In genomic region chr19:678791-679388, GRCh38 we compare ENCODE assay signal across 8 cellular contexts. TPM values are rescaled to one million over a fixed set of nuclear protein-coding genes. Genes with fewer than 3 reads are reported as not detected.
DNase-seq lines count a peak whose midpoint lies in the region; ATAC-seq, FAIRE-seq and TF ChIP-seq lines count a peak whose summit lies in the region.

No MANE protein-coding gene starts in this region.

- peak overlapping the region; percentile 82 for H3K4me2 ChIP-seq in HepG2 (ENCODE audit: low read depth, low read length)

- H3K4me3 ChIP-seq in HepG2 (replicated peaks in 1 of 3; ENCODE audit: insufficient read depth in 1 of 3, low read depth in 2 of 3, low read length in 3 of 3) = peak overlapping the region; percentile 57 to 89 (median 63); a peak in 4 of 6 replicates
- H3K4me3 ChIP-seq in right lobe of liver = no peak overlapping the region
- no peak overlapping the region for H3K4me3 ChIP-seq in lung
- H3K4me3 ChIP-seq in vagina = peak overlapping the region; percentile 72 to 95

- no peaks in the 10 kb centered on the region for H4K20me1 ChIP-seq in HepG2 (ENCODE audit: insufficient read depth, low read length)

- intact Hi-C loops in HepG2 (cut with micrococcal nuclease; ENCODE audit: unreplicated experiment) (no loop called here), right lobe of liver (cut with DNase I) (no loop called here), vagina (cut with DNase I) (no loop called here)

- POLR2A ChIA-PET in HepG2 (lab: Yijun Ruan, JAX) = interaction anchor here (0.8 to 5.3 kb wide), 6 partner anchors 9 to 74 kb away, joined by 3 to 56 read pairs (median 15); partner anchors contain the start of genes PALM and RNF126

- no peaks in the 10 kb centered on the region for H3K36me3 ChIP-seq in HepG2 (replicated peaks in 1 of 2; ENCODE audit: control insufficient read depth in 1 of 2, insufficient read depth in 2 of 2, low read length in 2 of 2)
- no peaks in the 10 kb centered on the region for H3K36me3 ChIP-seq in right lobe of liver
- H3K36me3 ChIP-seq in lung (ENCODE audit: control insufficient read depth in 2 of 2, insufficient read depth in 2 of 2, low read length in 2 of 2) = peaks cover 0 to 2% of the 10 kb centered on the region in 2 donors
- H3K36me3 ChIP-seq in vagina = no peaks in the 10 kb centered on the region

- no peak for TF ChIP-seq RAD21 in HepG2 (CRISPR knock-in tag; IDR thresholded peaks at IDR 0.05)

- H3K4me1 ChIP-seq in HepG2 (ENCODE audit: insufficient read depth, low read length) (peaks cover 54% of the 10 kb centered on the region), right lobe of liver (peaks cover 0 to 15% (median 0%) of the 10 kb centered on the region in 4 donors), lung (ENCODE audit: control insufficient read depth in 2 of 2, insufficient read depth in 2 of 2, low read length in 2 of 2) (peaks cover 0 to 17% of the 10 kb centered on the region in 2 donors), vagina (peaks cover 41% of the 10 kb centered on the region)

- ATAC-seq in HepG2 (no peak), right lobe of liver (no peak), lung (ENCODE audit: insufficient read depth, low FRiP score) (no peak), HG03108 (IDR thresholded peaks at IDR 0.05; ENCODE audit: unreplicated experiment) (no peak)

- 96% methylated on average over 6 of the region's 16 CpGs for WGBS in HepG2 (ENCODE audit: low lambda C conversion rate)
- WGBS in right lobe of liver (ENCODE audit: insufficient coverage, low coverage, low lambda C conversion rate, missing lambda C conversion rate) = 100% methylated on average over 1 of the region's 16 CpGs
- WGBS in lung, 2 donors = 94% methylated on average over 16 of the region's 16 CpGs

- TF ChIP-seq EP300 in HepG2 (IDR thresholded peaks at IDR 0.05; ENCODE audit: low read depth in 2 of 2, low read length in 2 of 2) (no peak), HepG2 (CRISPR knock-in tag; IDR thresholded peaks at IDR 0.05; ENCODE audit: borderline replicate concordance) (no peak)

- H3K9me3 ChIP-seq in HepG2 (ENCODE audit: low read length) = no peaks in the 10 kb centered on the region
- H3K9me3 ChIP-seq in right lobe of liver = no peaks in the 10 kb centered on the region
- no peaks in the 10 kb centered on the region for H3K9me3 ChIP-seq in lung (ENCODE audit: control insufficient read depth in 2 of 2, insufficient read depth in 1 of 2, low read length in 1 of 2)
- H3K9me3 ChIP-seq in vagina = no peaks in the 10 kb centered on the region

- H3K27ac ChIP-seq in HepG2 (ENCODE audit: extremely low read length, insufficient read depth, low read length) (no peak overlapping the region), right lobe of liver (peak overlapping the region in 1 of 3 donors; percentile 87), angular gyrus (ENCODE audit: low read depth, low read length) (peak overlapping the region; percentile 92), lung (ENCODE audit: low read depth in 1 of 2, low read length in 1 of 2) (peak overlapping the region; percentile 38 to 63), vagina (peak overlapping the region; percentile 99)

- no peak for FAIRE-seq in HepG2 (lab: Jason Lieb, UNC)

- DNase-seq in HepG2 (ENCODE audit: low spot score) = no peak
- DNase-seq in right lobe of liver = no peak
- DNase-seq in lung (ENCODE audit: low spot score) = no peak
- DNase-seq in vagina (ENCODE audit: extremely low spot score in 2 of 2) = no peak
- no peak for DNase-seq in NCI-H1048 (lab: John Stamatoyannopoulos, UW)
- DNase-seq in NCI-H2029 treated with DMSO at 0.1 percent for 48 hours (lab: John Stamatoyannopoulos, UW) = no peak

- no peaks in the 10 kb centered on the region for H3K79me2 ChIP-seq in HepG2 (ENCODE audit: insufficient read depth, low read length)

- CTCF ChIA-PET in HepG2 (lab: Yijun Ruan, JAX; ENCODE audit: low intra/inter-chr PET ratio, low total read pairs) = interaction anchor here (2.2 kb wide), 1 partner anchor 14 kb away, joined by 13 read pairs; no protein-coding TSS in a partner anchor

- H3K27me3 ChIP-seq in HepG2 (ENCODE audit: control insufficient read depth in 1 of 2, insufficient read depth in 2 of 2, low read length in 2 of 2) (peaks cover 0 to 7% of the 10 kb centered on the region in 2 experiments; a peak in 1 of 5 replicates), right lobe of liver (no peaks in the 10 kb centered on the region), lung (ENCODE audit: control insufficient read depth, insufficient read depth) (no peaks in the 10 kb centered on the region), vagina (no peaks in the 10 kb centered on the region)

- TF ChIP-seq CTCF in HepG2 (CRISPR knock-in tag; IDR thresholded peaks at IDR 0.05) (no peak), right lobe of liver (IDR thresholded peaks at IDR 0.05) (no peak), lung (IDR thresholded peaks at IDR 0.05; ENCODE audit: control extremely low read depth, extremely low read depth) (no peak), vagina (IDR thresholded peaks at IDR 0.05) (no peak)

- H3K9ac ChIP-seq in HepG2 (ENCODE audit: insufficient read depth, low read depth, low read length) = peak overlapping the region; percentile 82; the same call in 1 of the 2 replicates

- H2AFZ ChIP-seq in HepG2 (ENCODE audit: low read length) = no peak overlapping the region

- in situ Hi-C loops in HepG2 (cut with HindIII; ENCODE audit: extremely low pct_ligation_motif_present, low pct_unique_long_range_greater_than_20kb) = no loop called here

- BruUV-seq in HepG2 (replicated peaks; lab: Mats Ljungman, UMichigan) = no TSS peak

- TF ChIP-seq POLR2A in HepG2 (IDR thresholded peaks at IDR 0.05; ENCODE audit: insufficient read depth in 1 of 2, low read depth in 2 of 2, low read length in 2 of 2) = no peak; a peak in 1 of 4 replicates
- no peak for TF ChIP-seq POLR2A in right lobe of liver (IDR thresholded peaks at IDR 0.05)
- TF ChIP-seq POLR2A in vagina (IDR thresholded peaks at IDR 0.05) = no peak

RNA-seq across cellular contexts. Expression of gene FSTL3, which starts 2.7 kb away (rescaled TPM):
- total RNA-seq in HepG2 (2016; rRNA removed; fragmentation: Illumina TruSeq; extraction: Trizol) = 5.8 and 13.5 TPM in 2 replicates
- total RNA-seq in HepG2 (2016; cell fraction: cytosol; rRNA removed; fragmentation: Illumina TruSeq; extraction: Trizol; ENCODE audit: low read depth) = 3.3 and 3.8 TPM in 2 replicates
- 4.6 and 14.2 TPM in 2 replicates for total RNA-seq in HepG2 (2016; cell fraction: insoluble cytoplasmic fraction; rRNA removed; fragmentation: Illumina TruSeq; extraction: Trizol)
- total RNA-seq in HepG2 (2016; cell fraction: membrane; rRNA removed; fragmentation: Illumina TruSeq; extraction: Trizol) = 7.0 and 8.2 TPM in 2 replicates
- 11.9 and 15.2 TPM in 2 replicates for total RNA-seq in HepG2 (2016; cell fraction: nucleus; rRNA removed; fragmentation: Illumina TruSeq; extraction: Trizol)
- polyA plus RNA-seq in HepG2 (2011; rRNA removed) = 15.6 and 30.9 TPM in 2 replicates
- polyA plus RNA-seq in HepG2 (2011; cell fraction: cytosol; rRNA removed) = 24.5 and 32.7 TPM in 2 replicates
- polyA plus RNA-seq in HepG2 (2011; cell fraction: nucleus; rRNA removed) = 151 and 166 TPM in 2 replicates
- polyA plus RNA-seq in HepG2 (2012) = 19.0 and 28.0 TPM in 2 replicates
- polyA plus RNA-seq in HepG2 (2016; cell fraction: cytosol; fragmentation: Illumina TruSeq; extraction: Trizol; ENCODE audit: low read depth) = 3.1 and 4.0 TPM in 2 replicates
- 6.4 and 7.0 TPM in 2 replicates for polyA plus RNA-seq in HepG2 (2016; cell fraction: insoluble cytoplasmic fraction; fragmentation: Illumina TruSeq; extraction: Trizol; ENCODE audit: low read depth)
- 5.8 and 6.2 TPM in 2 replicates for polyA plus RNA-seq in HepG2 (2016; cell fraction: membrane; fragmentation: Illumina TruSeq; extraction: Trizol; ENCODE audit: low read depth)
- polyA plus RNA-seq in HepG2 (2016; cell fraction: nucleus; fragmentation: Illumina TruSeq; extraction: Trizol; ENCODE audit: insufficient read depth, low read depth) = 30.9 and 40.0 TPM in 2 replicates
- polyA minus RNA-seq in HepG2 (2011; rRNA and poly(A)+ RNA removed; ENCODE audit: low replicate concordance) = 28.2 and 70.2 TPM in 2 replicates
- 10.6 and 21.0 TPM in 2 replicates for polyA minus RNA-seq in HepG2 (2011; cell fraction: cytosol; rRNA and poly(A)+ RNA removed)
- polyA minus RNA-seq in HepG2 (2011; cell fraction: nucleus; rRNA and poly(A)+ RNA removed) = 6.8 and 7.9 TPM in 2 replicates
- 10 to 100 TPM in 3 of 6 experiments, 1 to 10 TPM in 3; 4.2 to 18.7 (median 10.4) TPM for total RNA-seq in right lobe of liver
- total RNA-seq in lung = 100 to 1,000 TPM in 1 of 2 donors, 10 to 100 TPM in 1; 15.1 to 120 TPM
- polyA plus RNA-seq in lung = 100 to 1,000 TPM; 109 to 172 TPM
- total RNA-seq in vagina = 129 TPM

RNA-seq across cellular contexts. Expression of gene RNF126, which starts 15.9 kb away (rescaled TPM):
- total RNA-seq in HepG2 (2016; rRNA removed; fragmentation: Illumina TruSeq; extraction: Trizol) = 18.5 and 34.0 TPM in 2 replicates
- 60.7 and 62.9 TPM in 2 replicates for total RNA-seq in HepG2 (2016; cell fraction: cytosol; rRNA removed; fragmentation: Illumina TruSeq; extraction: Trizol; ENCODE audit: low read depth)
- total RNA-seq in HepG2 (2016; cell fraction: insoluble cytoplasmic fraction; rRNA removed; fragmentation: Illumina TruSeq; extraction: Trizol) = 14.0 and 32.5 TPM in 2 replicates
- total RNA-seq in HepG2 (2016; cell fraction: membrane; rRNA removed; fragmentation: Illumina TruSeq; extraction: Trizol) = 51.8 and 70.5 TPM in 2 replicates
- 20.4 and 26.7 TPM in 2 replicates for total RNA-seq in HepG2 (2016; cell fraction: nucleus; rRNA removed; fragmentation: Illumina TruSeq; extraction: Trizol)
- 23.2 and 24.6 TPM in 2 replicates for polyA plus RNA-seq in HepG2 (2011; rRNA removed)
- polyA plus RNA-seq in HepG2 (2011; cell fraction: cytosol; rRNA removed) = 21.4 and 33.6 TPM in 2 replicates
- 96.9 and 98.7 TPM in 2 replicates for polyA plus RNA-seq in HepG2 (2011; cell fraction: nucleus; rRNA removed)
- 47.4 and 51.2 TPM in 2 replicates for polyA plus RNA-seq in HepG2 (2012)
- polyA plus RNA-seq in HepG2 (2016; cell fraction: cytosol; fragmentation: Illumina TruSeq; extraction: Trizol; ENCODE audit: low read depth) = 83.7 and 90.8 TPM in 2 replicates
- 29.9 and 39.9 TPM in 2 replicates for polyA plus RNA-seq in HepG2 (2016; cell fraction: insoluble cytoplasmic fraction; fragmentation: Illumina TruSeq; extraction: Trizol; ENCODE audit: low read depth)
- polyA plus RNA-seq in HepG2 (2016; cell fraction: membrane; fragmentation: Illumina TruSeq; extraction: Trizol; ENCODE audit: low read depth) = 79.7 and 88.6 TPM in 2 replicates
- 75.9 and 77.0 TPM in 2 replicates for polyA plus RNA-seq in HepG2 (2016; cell fraction: nucleus; fragmentation: Illumina TruSeq; extraction: Trizol; ENCODE audit: insufficient read depth, low read depth)
- polyA minus RNA-seq in HepG2 (2011; rRNA and poly(A)+ RNA removed; ENCODE audit: low replicate concordance) = 10.7 and 26.6 TPM in 2 replicates
- polyA minus RNA-seq in HepG2 (2011; cell fraction: cytosol; rRNA and poly(A)+ RNA removed) = 18.3 and 21.9 TPM in 2 replicates
- polyA minus RNA-seq in HepG2 (2011; cell fraction: nucleus; rRNA and poly(A)+ RNA removed) = 28.0 and 36.3 TPM in 2 replicates
- 10 to 100 TPM; 18.3 to 85.0 (median 28.8) TPM for total RNA-seq in right lobe of liver
- total RNA-seq in lung = 10 to 100 TPM; 18.1 to 46.2 TPM
- 10 to 100 TPM; 32.2 to 41.9 TPM for polyA plus RNA-seq in lung
- 68.0 TPM for total RNA-seq in vagina

RNA-seq across cellular contexts. Expression of gene PRSS57, which starts 16.4 kb away (rescaled TPM):
- total RNA-seq in HepG2 (2016; rRNA removed; fragmentation: Illumina TruSeq; extraction: Trizol) (not detected in 2 replicates), right lobe of liver (under 1 TPM in 1 of 6 experiments, not detected in 5; 0.20 TPM), lung (1 to 10 TPM in 1 of 2 donors, not detected in 1; 2.0 TPM), vagina (not detected)
- not detected in 2 replicates for total RNA-seq in HepG2 (2016; cell fraction: cytosol; rRNA removed; fragmentation: Illumina TruSeq; extraction: Trizol; ENCODE audit: low read depth)
- not detected in 2 replicates for total RNA-seq in HepG2 (2016; cell fraction: insoluble cytoplasmic fraction; rRNA removed; fragmentation: Illumina TruSeq; extraction: Trizol)
- not detected in 2 replicates for total RNA-seq in HepG2 (2016; cell fraction: membrane; rRNA removed; fragmentation: Illumina TruSeq; extraction: Trizol)
- not detected in 2 replicates for total RNA-seq in HepG2 (2016; cell fraction: nucleus; rRNA removed; fragmentation: Illumina TruSeq; extraction: Trizol)
- polyA plus RNA-seq in HepG2 (2011; rRNA removed) (0.12 and 0.20 TPM in 2 replicates), lung (under 1 TPM; 0.10 to 0.60 TPM)
- polyA plus RNA-seq in HepG2 (2011; cell fraction: cytosol; rRNA removed) = 0.10 and 0.20 TPM in 2 replicates
- not detected in 2 replicates for polyA plus RNA-seq in HepG2 (2011; cell fraction: nucleus; rRNA removed)
- 0.13 and 0.16 TPM in 2 replicates for polyA plus RNA-seq in HepG2 (2012)
- not detected in 2 replicates for polyA plus RNA-seq in HepG2 (2016; cell fraction: cytosol; fragmentation: Illumina TruSeq; extraction: Trizol; ENCODE audit: low read depth)
- polyA plus RNA-seq in HepG2 (2016; cell fraction: insoluble cytoplasmic fraction; fragmentation: Illumina TruSeq; extraction: Trizol; ENCODE audit: low read depth) = not detected in 2 replicates
- not detected in 2 replicates for polyA plus RNA-seq in HepG2 (2016; cell fraction: membrane; fragmentation: Illumina TruSeq; extraction: Trizol; ENCODE audit: low read depth)
- not detected in 2 replicates for polyA plus RNA-seq in HepG2 (2016; cell fraction: nucleus; fragmentation: Illumina TruSeq; extraction: Trizol; ENCODE audit: insufficient read depth, low read depth)
- polyA minus RNA-seq in HepG2 (2011; rRNA and poly(A)+ RNA removed; ENCODE audit: low replicate concordance) = not detected in 2 replicates
- not detected in 2 replicates for polyA minus RNA-seq in HepG2 (2011; cell fraction: cytosol; rRNA and poly(A)+ RNA removed)
- not detected in 2 replicates for polyA minus RNA-seq in HepG2 (2011; cell fraction: nucleus; rRNA and poly(A)+ RNA removed)

RNA-seq across cellular contexts. Expression of gene PALM, which starts 29.8 kb away (rescaled TPM):
- total RNA-seq in HepG2 (2016; rRNA removed; fragmentation: Illumina TruSeq; extraction: Trizol) (9.7 and 10.8 TPM in 2 replicates), right lobe of liver (10 to 100 TPM in 2 of 6 experiments, 1 to 10 TPM in 4; 4.6 to 12.7 (median 7.1) TPM), lung (10 to 100 TPM; 33.5 to 45.7 TPM), vagina (40.0 TPM)
- total RNA-seq in HepG2 (2016; cell fraction: cytosol; rRNA removed; fragmentation: Illumina TruSeq; extraction: Trizol; ENCODE audit: low read depth) = 8.3 and 10.1 TPM in 2 replicates
- total RNA-seq in HepG2 (2016; cell fraction: insoluble cytoplasmic fraction; rRNA removed; fragmentation: Illumina TruSeq; extraction: Trizol) = 6.4 and 11.8 TPM in 2 replicates
- 16.6 and 19.9 TPM in 2 replicates for total RNA-seq in HepG2 (2016; cell fraction: membrane; rRNA removed; fragmentation: Illumina TruSeq; extraction: Trizol)
- total RNA-seq in HepG2 (2016; cell fraction: nucleus; rRNA removed; fragmentation: Illumina TruSeq; extraction: Trizol) = 6.7 and 6.9 TPM in 2 replicates
- polyA plus RNA-seq in HepG2 (2011; rRNA removed) (4.0 and 5.4 TPM in 2 replicates), lung (10 to 100 TPM; 16.2 to 22.7 TPM)
- polyA plus RNA-seq in HepG2 (2011; cell fraction: cytosol; rRNA removed) = 3.7 and 4.7 TPM in 2 replicates
- 6.0 and 7.8 TPM in 2 replicates for polyA plus RNA-seq in HepG2 (2011; cell fraction: nucleus; rRNA removed)
- 12.4 and 19.1 TPM in 2 replicates for polyA plus RNA-seq in HepG2 (2012)
- polyA plus RNA-seq in HepG2 (2016; cell fraction: cytosol; fragmentation: Illumina TruSeq; extraction: Trizol; ENCODE audit: low read depth) = 9.4 and 11.9 TPM in 2 replicates
- polyA plus RNA-seq in HepG2 (2016; cell fraction: insoluble cytoplasmic fraction; fragmentation: Illumina TruSeq; extraction: Trizol; ENCODE audit: low read depth) = 15.1 and 19.3 TPM in 2 replicates
- polyA plus RNA-seq in HepG2 (2016; cell fraction: membrane; fragmentation: Illumina TruSeq; extraction: Trizol; ENCODE audit: low read depth) = 19.1 and 21.1 TPM in 2 replicates
- 18.9 and 19.6 TPM in 2 replicates for polyA plus RNA-seq in HepG2 (2016; cell fraction: nucleus; fragmentation: Illumina TruSeq; extraction: Trizol; ENCODE audit: insufficient read depth, low read depth)
- polyA minus RNA-seq in HepG2 (2011; rRNA and poly(A)+ RNA removed; ENCODE audit: low replicate concordance) = 1.1 and 5.2 TPM in 2 replicates
- polyA minus RNA-seq in HepG2 (2011; cell fraction: cytosol; rRNA and poly(A)+ RNA removed) = 5.4 and 5.6 TPM in 2 replicates
- polyA minus RNA-seq in HepG2 (2011; cell fraction: nucleus; rRNA and poly(A)+ RNA removed) = 2.2 TPM in 2 replicates

RNA-seq across cellular contexts. Expression of gene FGF22, which starts 39.2 kb away (rescaled TPM):
- total RNA-seq in HepG2 (2016; rRNA removed; fragmentation: Illumina TruSeq; extraction: Trizol) = 0.24 TPM in 1 of 2 replicates, not detected in the other
- total RNA-seq in HepG2 (2016; cell fraction: cytosol; rRNA removed; fragmentation: Illumina TruSeq; extraction: Trizol; ENCODE audit: low read depth) = not detected in 2 replicates
- 0.09 TPM in 1 of 2 replicates, not detected in the other for total RNA-seq in HepG2 (2016; cell fraction: insoluble cytoplasmic fraction; rRNA removed; fragmentation: Illumina TruSeq; extraction: Trizol)
- total RNA-seq in HepG2 (2016; cell fraction: membrane; rRNA removed; fragmentation: Illumina TruSeq; extraction: Trizol) = 0.17 and 0.19 TPM in 2 replicates
- total RNA-seq in HepG2 (2016; cell fraction: nucleus; rRNA removed; fragmentation: Illumina TruSeq; extraction: Trizol) = not detected in 2 replicates
- polyA plus RNA-seq in HepG2 (2011; rRNA removed) = 0.07 TPM in 1 of 2 replicates, not detected in the other
- polyA plus RNA-seq in HepG2 (2011; cell fraction: cytosol; rRNA removed) = not detected in 2 replicates
- not detected in 2 replicates for polyA plus RNA-seq in HepG2 (2011; cell fraction: nucleus; rRNA removed)
- polyA plus RNA-seq in HepG2 (2012) = 0.09 and 0.27 TPM in 2 replicates
- 0.08 and 0.16 TPM in 2 replicates for polyA plus RNA-seq in HepG2 (2016; cell fraction: cytosol; fragmentation: Illumina TruSeq; extraction: Trizol; ENCODE audit: low read depth)
- polyA plus RNA-seq in HepG2 (2016; cell fraction: insoluble cytoplasmic fraction; fragmentation: Illumina TruSeq; extraction: Trizol; ENCODE audit: low read depth) = not detected in 2 replicates
- polyA plus RNA-seq in HepG2 (2016; cell fraction: membrane; fragmentation: Illumina TruSeq; extraction: Trizol; ENCODE audit: low read depth) = 0.13 TPM in 1 of 2 replicates, not detected in the other
- 0.33 TPM in 1 of 2 replicates, not detected in the other for polyA plus RNA-seq in HepG2 (2016; cell fraction: nucleus; fragmentation: Illumina TruSeq; extraction: Trizol; ENCODE audit: insufficient read depth, low read depth)
- polyA minus RNA-seq in HepG2 (2011; rRNA and poly(A)+ RNA removed; ENCODE audit: low replicate concordance) = not detected in 2 replicates
- not detected in 2 replicates for polyA minus RNA-seq in HepG2 (2011; cell fraction: cytosol; rRNA and poly(A)+ RNA removed)
- not detected in 2 replicates for polyA minus RNA-seq in HepG2 (2011; cell fraction: nucleus; rRNA and poly(A)+ RNA removed)
- total RNA-seq in right lobe of liver = under 1 TPM in 1 of 6 experiments, not detected in 5; 0.15 TPM
- under 1 TPM; 0.23 to 0.46 TPM for total RNA-seq in lung
- polyA plus RNA-seq in lung = under 1 TPM; 0.10 to 0.85 TPM
- total RNA-seq in vagina = not detected

Comparison
In these comparisons a context has a peak if more than half of its experiments do, and no peak if none do; other contexts are left out.
1. H3K4me3 ChIP-seq: peak in HepG2 (3 of 3) and vagina (2 of 2); none in right lobe of liver (0 of 3) and lung (single experiment).